In genomic region chr2:64888591-64889309, GRCh38 we compare ENCODE assay signal across 10 cellular contexts.
DNase-seq lines count a peak whose midpoint lies in the region; ATAC-seq and TF ChIP-seq lines count a peak whose summit lies in the region.
"Had no signal": no experiment of that assay in that cellular context is flagged by ENCODE, and none has a peak within 500 bp of the region (broad histone marks: within the 10 kb centered on the region; RNA-seq: fewer than 3 reads in every experiment).

No MANE protein-coding gene starts in this region.

- H3K27ac ChIP-seq in HCT116 (ENCODE audit: low read depth, low read length) (no peak overlapping the region), WERI-Rb-1 (no peak overlapping the region)

- no peak for TF ChIP-seq POLR2A in HCT116 (IDR thresholded peaks at IDR 0.05; ENCODE audit: borderline replicate concordance, extremely low read depth, insufficient read depth, insufficient read length)

- H3K9me3 ChIP-seq in HCT116 (ENCODE audit: control insufficient read depth in 1 of 2, insufficient read depth in 1 of 2, low read depth in 1 of 2, low read length in 2 of 2) (peaks cover 0 to 11% of the 10 kb centered on the region in 2 experiments; a peak in 1 of 4 replicates), WERI-Rb-1 (ENCODE audit: severe bottlenecking) (peaks cover 24% of the 10 kb centered on the region)

- no peak overlapping the region for H2AFZ ChIP-seq in HCT116 (ENCODE audit: low read depth, low read length, poor library complexity, severe bottlenecking)

- RAD21 ChIA-PET in HCT116 (lab: Charles Lee; ENCODE audit: low non-redundant PET in 1 of 2, low total read pairs in 2 of 2, uncharacterized antibody in 2 of 2, unreplicated experiment in 2 of 2): interaction anchor here in 1 of 2 experiments (1.4 kb wide), 1 partner anchor 558 kb away, joined by 4 read pairs; no protein-coding TSS in a partner anchor

- ATAC-seq in HCT116 (peak; percentile 93), GM21390 (IDR thresholded peaks at IDR 0.05; ENCODE audit: unreplicated experiment) (no peak)

- H3K9ac ChIP-seq in HCT116 (ENCODE audit: low read length): no peak overlapping the region

- DNase-seq in AG08396 (ENCODE audit: low spot score) (peak; percentile 45), HCT116 (ENCODE audit: low read depth, low spot score) (peak; percentile 68), WERI-Rb-1 (no peak), iris pigment epithelial cell (ENCODE audit: low read depth) (peak; percentile 70), RPMI8226 (no peak)
- no peak for DNase-seq in stimulated activated CD4-positive, alpha-beta T cell treated with anti-CD3 and anti-CD28 coated beads, Interleukin-4, amount 100 ng/mL, for 4 hours
- no peak for DNase-seq in stimulated activated naive CD4-positive, alpha-beta T cell treated with Interleukin-2 at 50 U/mL for 16 hours (lab: John Stamatoyannopoulos, UW)
- DNase-seq: glutamatergic neuron, retina had no signal

- TF ChIP-seq CTCF in HCT116 (IDR thresholded peaks at IDR 0.05 in 2 of 3, conservative IDR thresholded peaks at IDR 0.05 in 1 of 3; ENCODE audit: borderline replicate concordance in 1 of 3, insufficient read depth in 1 of 3, low read depth in 2 of 3, low read length in 2 of 3) (peak; percentile 51 to 64 (median 54); a peak in 4 of 6 replicates), WERI-Rb-1 (IDR thresholded peaks at IDR 0.05; ENCODE audit: low read depth, low read length) (peak; percentile 44)

- peak; percentile 87 for TF ChIP-seq RAD21 in HCT116 (IDR thresholded peaks at IDR 0.05; ENCODE audit: low read depth)

- no peaks in the 10 kb centered on the region for H3K9me2 ChIP-seq in HCT116 (ENCODE audit: insufficient read depth)

- no peaks in the 10 kb centered on the region for H3K36me3 ChIP-seq in HCT116 (ENCODE audit: control insufficient read depth in 1 of 2, insufficient read depth in 2 of 2, low read length in 2 of 2)
- no peaks in the 10 kb centered on the region for H3K36me3 ChIP-seq in WERI-Rb-1

- CTCF ChIA-PET in HCT116 (lab: Charles Lee): interaction anchor here (0.6 to 1.6 kb wide), 11 partner anchors 29 to 839 kb away, joined by 3 to 16 read pairs (median 4); no protein-coding TSS in a partner anchor

- H3K4me1 ChIP-seq in HCT116 (ENCODE audit: control insufficient read depth in 1 of 2, insufficient read depth in 2 of 2, low read length in 2 of 2): peaks cover 0 to 6% of the 10 kb centered on the region in 2 experiments; a peak in 1 of 4 replicates

- POLR2A ChIA-PET in HCT116 (lab: Charles Lee): no interaction called here

- no peaks in the 10 kb centered on the region for H4K20me1 ChIP-seq in HCT116 (ENCODE audit: insufficient read depth)

- H3K4me3 ChIP-seq in HCT116 (replicated peaks in 1 of 2; ENCODE audit: low read depth in 1 of 2, low read length in 2 of 2) (no peak overlapping the region), WERI-Rb-1 (ENCODE audit: low read depth, low read length) (no peak overlapping the region)

- no peaks in the 10 kb centered on the region for H3K79me2 ChIP-seq in HCT116 (ENCODE audit: insufficient read depth, low read length)

- intact Hi-C loops in HCT116 (cut with micrococcal nuclease): no loop called here

- H3K27me3 ChIP-seq in HCT116 (ENCODE audit: insufficient read depth, low read length) (no peaks in the 10 kb centered on the region), WERI-Rb-1 (ENCODE audit: insufficient read depth, low read depth, severe bottlenecking) (no peaks in the 10 kb centered on the region)

- BruUV-seq in HCT116 (replicated peaks; lab: Mats Ljungman, UMichigan): no TSS peak

- H3K4me2 ChIP-seq in HCT116 (ENCODE audit: low read length): no peak overlapping the region

TF ChIP-seq in HCT116, 20 proteins besides CTCF, POLR2A, EP300 and RAD21:
- TF ChIP-seq CBX3 (IDR thresholded peaks at IDR 0.05; ENCODE audit: low read depth) (peak; percentile 45; the same call in 1 of the 2 replicates), SRF (IDR thresholded peaks at IDR 0.05; ENCODE audit: low read depth) (no peak), ZNF274 (IDR thresholded peaks at IDR 0.05; ENCODE audit: low read depth, low read length) (no peak), FOSL1 (IDR thresholded peaks at IDR 0.05; ENCODE audit: low read depth) (0 out of 2 replicates have a peak, but pooled peaks have one; percentile 20), CEBPB (IDR thresholded peaks at IDR 0.05; ENCODE audit: low read depth) (peak; percentile 95)
TF ChIP-seq in HCT116: peak in this region for 3.

Comparison
In these comparisons a context has a peak if more than half of its experiments do, and no peak if none do; other contexts are left out.
1. DNase-seq: peak in AG08396 (single experiment), HCT116 (single experiment) and iris pigment epithelial cell (single experiment); none in WERI-Rb-1 (single experiment), stimulated activated CD4-positive, alpha-beta T cell treated with anti-CD3 and anti-CD28 coated beads, Interleukin-4, amount 100 ng/mL, for 4 hours (0 of 2), RPMI8226 (single experiment) and stimulated activated naive CD4-positive, alpha-beta T cell treated with Interleukin-2 at 50 U/mL for 16 hours (single experiment).